ENCODE assay signal across 1 cellular context in the genomic region with DNA sequence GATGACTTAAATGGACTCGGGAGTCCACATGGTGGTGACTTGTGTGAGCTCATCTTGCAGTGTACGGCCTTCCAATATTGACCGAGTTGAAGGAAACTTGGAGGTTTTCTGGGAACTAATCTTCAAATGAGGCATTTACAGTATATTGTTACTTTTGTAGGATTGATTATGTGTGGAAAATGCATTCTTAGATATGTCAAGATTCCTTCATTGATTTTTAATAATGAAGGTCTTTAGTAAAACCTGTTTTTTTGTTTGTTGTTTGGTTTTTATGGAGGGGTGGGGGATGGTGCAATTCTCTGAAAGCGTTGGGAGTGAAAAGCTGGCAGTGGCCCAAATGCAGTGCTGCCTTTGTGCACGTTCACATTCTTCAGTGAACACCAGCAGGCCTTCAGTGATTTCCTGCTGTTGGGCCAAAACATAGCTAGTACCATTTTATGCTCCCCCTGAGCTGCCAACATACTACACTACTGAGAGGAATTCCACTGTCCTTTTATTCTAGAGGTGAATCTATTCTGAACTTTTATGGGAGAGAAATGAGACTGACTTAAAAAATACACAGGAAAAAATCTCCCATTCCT.
A peak's percentile ranks its signal among the peaks of the same experiment; 100 is the strongest.
TF ChIP-seq lines count a peak whose summit lies in the region.

No MANE protein-coding gene starts in this region.

TF ChIP-seq in K562, 482 proteins besides CTCF, POLR2A, EP300 and RAD21 (continued from another document and continues in another):
- TF ChIP-seq, protein P1, sequence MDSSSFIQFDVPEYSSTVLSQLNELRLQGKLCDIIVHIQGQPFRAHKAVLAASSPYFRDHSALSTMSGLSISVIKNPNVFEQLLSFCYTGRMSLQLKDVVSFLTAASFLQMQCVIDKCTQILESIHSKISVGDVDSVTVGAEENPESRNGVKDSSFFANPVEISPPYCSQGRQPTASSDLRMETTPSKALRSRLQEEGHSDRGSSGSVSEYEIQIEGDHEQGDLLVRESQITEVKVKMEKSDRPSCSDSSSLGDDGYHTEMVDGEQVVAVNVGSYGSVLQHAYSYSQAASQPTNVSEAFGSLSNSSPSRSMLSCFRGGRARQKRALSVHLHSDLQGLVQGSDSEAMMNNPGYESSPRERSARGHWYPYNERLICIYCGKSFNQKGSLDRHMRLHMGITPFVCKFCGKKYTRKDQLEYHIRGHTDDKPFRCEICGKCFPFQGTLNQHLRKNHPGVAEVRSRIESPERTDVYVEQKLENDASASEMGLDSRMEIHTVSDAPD (CRISPR knock-in tag; IDR thresholded peaks at IDR 0.05): 0 out of 2 replicates have a peak, but pooled peaks have one; percentile 50
- TF ChIP-seq SRSF7 (optimal IDR thresholded peaks at IDR 0.05; ENCODE audit: low read depth, low read length) (no peak), RFX1 (IDR thresholded peaks at IDR 0.05) (no peak), SIN3B (IDR thresholded peaks at IDR 0.05; ENCODE audit: low read depth) (no peak), NR2C1 (IDR thresholded peaks at IDR 0.05) (no peak), NR2C1 (tag; IDR thresholded peaks at IDR 0.05) (peak; percentile 57; the same call in 1 of the 2 replicates), ZNF224 (CRISPR knock-in tag; IDR thresholded peaks at IDR 0.05) (no peak), ZNF778 (CRISPR knock-in tag; IDR thresholded peaks at IDR 0.05) (no peak), PHF21A (IDR thresholded peaks at IDR 0.05; ENCODE audit: borderline replicate concordance, low read depth) (no peak), STAT5A (IDR thresholded peaks at IDR 0.05; ENCODE audit: borderline replicate concordance, low read length) (no peak), ATF1 (CRISPR knock-in tag; IDR thresholded peaks at IDR 0.05) (no peak), ATF1 (tag; IDR thresholded peaks at IDR 0.05) (0 out of 2 replicates have a peak, but pooled peaks have one; percentile 8), ZNF212 (CRISPR knock-in tag; IDR thresholded peaks at IDR 0.05) (0 out of 2 replicates have a peak, but pooled peaks have one; percentile 45), KHSRP (IDR thresholded peaks at IDR 0.05) (no peak), ZNF79 (CRISPR knock-in tag; IDR thresholded peaks at IDR 0.05; ENCODE audit: low read depth) (peak; percentile 91), TFAM (CRISPR knock-in tag; conservative IDR thresholded peaks at IDR 0.05) (no peak), ZFP30 (CRISPR knock-in tag; IDR thresholded peaks at IDR 0.05; ENCODE audit: borderline replicate concordance) (0 out of 2 replicates have a peak, but pooled peaks have one; percentile 17)
- TF ChIP-seq, protein P2, sequence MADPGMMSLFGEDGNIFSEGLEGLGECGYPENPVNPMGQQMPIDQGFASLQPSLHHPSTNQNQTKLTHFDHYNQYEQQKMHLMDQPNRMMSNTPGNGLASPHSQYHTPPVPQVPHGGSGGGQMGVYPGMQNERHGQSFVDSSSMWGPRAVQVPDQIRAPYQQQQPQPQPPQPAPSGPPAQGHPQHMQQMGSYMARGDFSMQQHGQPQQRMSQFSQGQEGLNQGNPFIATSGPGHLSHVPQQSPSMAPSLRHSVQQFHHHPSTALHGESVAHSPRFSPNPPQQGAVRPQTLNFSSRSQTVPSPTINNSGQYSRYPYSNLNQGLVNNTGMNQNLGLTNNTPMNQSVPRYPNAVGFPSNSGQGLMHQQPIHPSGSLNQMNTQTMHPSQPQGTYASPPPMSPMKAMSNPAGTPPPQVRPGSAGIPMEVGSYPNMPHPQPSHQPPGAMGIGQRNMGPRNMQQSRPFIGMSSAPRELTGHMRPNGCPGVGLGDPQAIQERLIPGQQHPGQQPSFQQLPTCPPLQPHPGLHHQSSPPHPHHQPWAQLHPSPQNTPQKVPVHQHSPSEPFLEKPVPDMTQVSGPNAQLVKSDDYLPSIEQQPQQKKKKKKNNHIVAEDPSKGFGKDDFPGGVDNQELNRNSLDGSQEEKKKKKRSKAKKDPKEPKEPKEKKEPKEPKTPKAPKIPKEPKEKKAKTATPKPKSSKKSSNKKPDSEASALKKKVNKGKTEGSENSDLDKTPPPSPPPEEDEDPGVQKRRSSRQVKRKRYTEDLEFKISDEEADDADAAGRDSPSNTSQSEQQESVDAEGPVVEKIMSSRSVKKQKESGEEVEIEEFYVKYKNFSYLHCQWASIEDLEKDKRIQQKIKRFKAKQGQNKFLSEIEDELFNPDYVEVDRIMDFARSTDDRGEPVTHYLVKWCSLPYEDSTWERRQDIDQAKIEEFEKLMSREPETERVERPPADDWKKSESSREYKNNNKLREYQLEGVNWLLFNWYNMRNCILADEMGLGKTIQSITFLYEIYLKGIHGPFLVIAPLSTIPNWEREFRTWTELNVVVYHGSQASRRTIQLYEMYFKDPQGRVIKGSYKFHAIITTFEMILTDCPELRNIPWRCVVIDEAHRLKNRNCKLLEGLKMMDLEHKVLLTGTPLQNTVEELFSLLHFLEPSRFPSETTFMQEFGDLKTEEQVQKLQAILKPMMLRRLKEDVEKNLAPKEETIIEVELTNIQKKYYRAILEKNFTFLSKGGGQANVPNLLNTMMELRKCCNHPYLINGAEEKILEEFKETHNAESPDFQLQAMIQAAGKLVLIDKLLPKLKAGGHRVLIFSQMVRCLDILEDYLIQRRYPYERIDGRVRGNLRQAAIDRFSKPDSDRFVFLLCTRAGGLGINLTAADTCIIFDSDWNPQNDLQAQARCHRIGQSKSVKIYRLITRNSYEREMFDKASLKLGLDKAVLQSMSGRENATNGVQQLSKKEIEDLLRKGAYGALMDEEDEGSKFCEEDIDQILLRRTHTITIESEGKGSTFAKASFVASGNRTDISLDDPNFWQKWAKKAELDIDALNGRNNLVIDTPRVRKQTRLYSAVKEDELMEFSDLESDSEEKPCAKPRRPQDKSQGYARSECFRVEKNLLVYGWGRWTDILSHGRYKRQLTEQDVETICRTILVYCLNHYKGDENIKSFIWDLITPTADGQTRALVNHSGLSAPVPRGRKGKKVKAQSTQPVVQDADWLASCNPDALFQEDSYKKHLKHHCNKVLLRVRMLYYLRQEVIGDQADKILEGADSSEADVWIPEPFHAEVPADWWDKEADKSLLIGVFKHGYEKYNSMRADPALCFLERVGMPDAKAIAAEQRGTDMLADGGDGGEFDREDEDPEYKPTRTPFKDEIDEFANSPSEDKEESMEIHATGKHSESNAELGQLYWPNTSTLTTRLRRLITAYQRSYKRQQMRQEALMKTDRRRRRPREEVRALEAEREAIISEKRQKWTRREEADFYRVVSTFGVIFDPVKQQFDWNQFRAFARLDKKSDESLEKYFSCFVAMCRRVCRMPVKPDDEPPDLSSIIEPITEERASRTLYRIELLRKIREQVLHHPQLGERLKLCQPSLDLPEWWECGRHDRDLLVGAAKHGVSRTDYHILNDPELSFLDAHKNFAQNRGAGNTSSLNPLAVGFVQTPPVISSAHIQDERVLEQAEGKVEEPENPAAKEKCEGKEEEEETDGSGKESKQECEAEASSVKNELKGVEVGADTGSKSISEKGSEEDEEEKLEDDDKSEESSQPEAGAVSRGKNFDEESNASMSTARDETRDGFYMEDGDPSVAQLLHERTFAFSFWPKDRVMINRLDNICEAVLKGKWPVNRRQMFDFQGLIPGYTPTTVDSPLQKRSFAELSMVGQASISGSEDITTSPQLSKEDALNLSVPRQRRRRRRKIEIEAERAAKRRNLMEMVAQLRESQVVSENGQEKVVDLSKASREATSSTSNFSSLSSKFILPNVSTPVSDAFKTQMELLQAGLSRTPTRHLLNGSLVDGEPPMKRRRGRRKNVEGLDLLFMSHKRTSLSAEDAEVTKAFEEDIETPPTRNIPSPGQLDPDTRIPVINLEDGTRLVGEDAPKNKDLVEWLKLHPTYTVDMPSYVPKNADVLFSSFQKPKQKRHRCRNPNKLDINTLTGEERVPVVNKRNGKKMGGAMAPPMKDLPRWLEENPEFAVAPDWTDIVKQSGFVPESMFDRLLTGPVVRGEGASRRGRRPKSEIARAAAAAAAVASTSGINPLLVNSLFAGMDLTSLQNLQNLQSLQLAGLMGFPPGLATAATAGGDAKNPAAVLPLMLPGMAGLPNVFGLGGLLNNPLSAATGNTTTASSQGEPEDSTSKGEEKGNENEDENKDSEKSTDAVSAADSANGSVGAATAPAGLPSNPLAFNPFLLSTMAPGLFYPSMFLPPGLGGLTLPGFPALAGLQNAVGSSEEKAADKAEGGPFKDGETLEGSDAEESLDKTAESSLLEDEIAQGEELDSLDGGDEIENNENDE (IDR thresholded peaks at IDR 0.05; ENCODE audit: low read depth, low read length): no peak
- TF ChIP-seq, protein P3, sequence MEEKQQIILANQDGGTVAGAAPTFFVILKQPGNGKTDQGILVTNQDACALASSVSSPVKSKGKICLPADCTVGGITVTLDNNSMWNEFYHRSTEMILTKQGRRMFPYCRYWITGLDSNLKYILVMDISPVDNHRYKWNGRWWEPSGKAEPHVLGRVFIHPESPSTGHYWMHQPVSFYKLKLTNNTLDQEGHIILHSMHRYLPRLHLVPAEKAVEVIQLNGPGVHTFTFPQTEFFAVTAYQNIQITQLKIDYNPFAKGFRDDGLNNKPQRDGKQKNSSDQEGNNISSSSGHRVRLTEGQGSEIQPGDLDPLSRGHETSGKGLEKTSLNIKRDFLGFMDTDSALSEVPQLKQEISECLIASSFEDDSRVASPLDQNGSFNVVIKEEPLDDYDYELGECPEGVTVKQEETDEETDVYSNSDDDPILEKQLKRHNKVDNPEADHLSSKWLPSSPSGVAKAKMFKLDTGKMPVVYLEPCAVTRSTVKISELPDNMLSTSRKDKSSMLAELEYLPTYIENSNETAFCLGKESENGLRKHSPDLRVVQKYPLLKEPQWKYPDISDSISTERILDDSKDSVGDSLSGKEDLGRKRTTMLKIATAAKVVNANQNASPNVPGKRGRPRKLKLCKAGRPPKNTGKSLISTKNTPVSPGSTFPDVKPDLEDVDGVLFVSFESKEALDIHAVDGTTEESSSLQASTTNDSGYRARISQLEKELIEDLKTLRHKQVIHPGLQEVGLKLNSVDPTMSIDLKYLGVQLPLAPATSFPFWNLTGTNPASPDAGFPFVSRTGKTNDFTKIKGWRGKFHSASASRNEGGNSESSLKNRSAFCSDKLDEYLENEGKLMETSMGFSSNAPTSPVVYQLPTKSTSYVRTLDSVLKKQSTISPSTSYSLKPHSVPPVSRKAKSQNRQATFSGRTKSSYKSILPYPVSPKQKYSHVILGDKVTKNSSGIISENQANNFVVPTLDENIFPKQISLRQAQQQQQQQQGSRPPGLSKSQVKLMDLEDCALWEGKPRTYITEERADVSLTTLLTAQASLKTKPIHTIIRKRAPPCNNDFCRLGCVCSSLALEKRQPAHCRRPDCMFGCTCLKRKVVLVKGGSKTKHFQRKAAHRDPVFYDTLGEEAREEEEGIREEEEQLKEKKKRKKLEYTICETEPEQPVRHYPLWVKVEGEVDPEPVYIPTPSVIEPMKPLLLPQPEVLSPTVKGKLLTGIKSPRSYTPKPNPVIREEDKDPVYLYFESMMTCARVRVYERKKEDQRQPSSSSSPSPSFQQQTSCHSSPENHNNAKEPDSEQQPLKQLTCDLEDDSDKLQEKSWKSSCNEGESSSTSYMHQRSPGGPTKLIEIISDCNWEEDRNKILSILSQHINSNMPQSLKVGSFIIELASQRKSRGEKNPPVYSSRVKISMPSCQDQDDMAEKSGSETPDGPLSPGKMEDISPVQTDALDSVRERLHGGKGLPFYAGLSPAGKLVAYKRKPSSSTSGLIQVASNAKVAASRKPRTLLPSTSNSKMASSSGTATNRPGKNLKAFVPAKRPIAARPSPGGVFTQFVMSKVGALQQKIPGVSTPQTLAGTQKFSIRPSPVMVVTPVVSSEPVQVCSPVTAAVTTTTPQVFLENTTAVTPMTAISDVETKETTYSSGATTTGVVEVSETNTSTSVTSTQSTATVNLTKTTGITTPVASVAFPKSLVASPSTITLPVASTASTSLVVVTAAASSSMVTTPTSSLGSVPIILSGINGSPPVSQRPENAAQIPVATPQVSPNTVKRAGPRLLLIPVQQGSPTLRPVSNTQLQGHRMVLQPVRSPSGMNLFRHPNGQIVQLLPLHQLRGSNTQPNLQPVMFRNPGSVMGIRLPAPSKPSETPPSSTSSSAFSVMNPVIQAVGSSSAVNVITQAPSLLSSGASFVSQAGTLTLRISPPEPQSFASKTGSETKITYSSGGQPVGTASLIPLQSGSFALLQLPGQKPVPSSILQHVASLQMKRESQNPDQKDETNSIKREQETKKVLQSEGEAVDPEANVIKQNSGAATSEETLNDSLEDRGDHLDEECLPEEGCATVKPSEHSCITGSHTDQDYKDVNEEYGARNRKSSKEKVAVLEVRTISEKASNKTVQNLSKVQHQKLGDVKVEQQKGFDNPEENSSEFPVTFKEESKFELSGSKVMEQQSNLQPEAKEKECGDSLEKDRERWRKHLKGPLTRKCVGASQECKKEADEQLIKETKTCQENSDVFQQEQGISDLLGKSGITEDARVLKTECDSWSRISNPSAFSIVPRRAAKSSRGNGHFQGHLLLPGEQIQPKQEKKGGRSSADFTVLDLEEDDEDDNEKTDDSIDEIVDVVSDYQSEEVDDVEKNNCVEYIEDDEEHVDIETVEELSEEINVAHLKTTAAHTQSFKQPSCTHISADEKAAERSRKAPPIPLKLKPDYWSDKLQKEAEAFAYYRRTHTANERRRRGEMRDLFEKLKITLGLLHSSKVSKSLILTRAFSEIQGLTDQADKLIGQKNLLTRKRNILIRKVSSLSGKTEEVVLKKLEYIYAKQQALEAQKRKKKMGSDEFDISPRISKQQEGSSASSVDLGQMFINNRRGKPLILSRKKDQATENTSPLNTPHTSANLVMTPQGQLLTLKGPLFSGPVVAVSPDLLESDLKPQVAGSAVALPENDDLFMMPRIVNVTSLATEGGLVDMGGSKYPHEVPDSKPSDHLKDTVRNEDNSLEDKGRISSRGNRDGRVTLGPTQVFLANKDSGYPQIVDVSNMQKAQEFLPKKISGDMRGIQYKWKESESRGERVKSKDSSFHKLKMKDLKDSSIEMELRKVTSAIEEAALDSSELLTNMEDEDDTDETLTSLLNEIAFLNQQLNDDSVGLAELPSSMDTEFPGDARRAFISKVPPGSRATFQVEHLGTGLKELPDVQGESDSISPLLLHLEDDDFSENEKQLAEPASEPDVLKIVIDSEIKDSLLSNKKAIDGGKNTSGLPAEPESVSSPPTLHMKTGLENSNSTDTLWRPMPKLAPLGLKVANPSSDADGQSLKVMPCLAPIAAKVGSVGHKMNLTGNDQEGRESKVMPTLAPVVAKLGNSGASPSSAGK (IDR thresholded peaks at IDR 0.05): peak; percentile 53
- TF ChIP-seq, protein P4, sequence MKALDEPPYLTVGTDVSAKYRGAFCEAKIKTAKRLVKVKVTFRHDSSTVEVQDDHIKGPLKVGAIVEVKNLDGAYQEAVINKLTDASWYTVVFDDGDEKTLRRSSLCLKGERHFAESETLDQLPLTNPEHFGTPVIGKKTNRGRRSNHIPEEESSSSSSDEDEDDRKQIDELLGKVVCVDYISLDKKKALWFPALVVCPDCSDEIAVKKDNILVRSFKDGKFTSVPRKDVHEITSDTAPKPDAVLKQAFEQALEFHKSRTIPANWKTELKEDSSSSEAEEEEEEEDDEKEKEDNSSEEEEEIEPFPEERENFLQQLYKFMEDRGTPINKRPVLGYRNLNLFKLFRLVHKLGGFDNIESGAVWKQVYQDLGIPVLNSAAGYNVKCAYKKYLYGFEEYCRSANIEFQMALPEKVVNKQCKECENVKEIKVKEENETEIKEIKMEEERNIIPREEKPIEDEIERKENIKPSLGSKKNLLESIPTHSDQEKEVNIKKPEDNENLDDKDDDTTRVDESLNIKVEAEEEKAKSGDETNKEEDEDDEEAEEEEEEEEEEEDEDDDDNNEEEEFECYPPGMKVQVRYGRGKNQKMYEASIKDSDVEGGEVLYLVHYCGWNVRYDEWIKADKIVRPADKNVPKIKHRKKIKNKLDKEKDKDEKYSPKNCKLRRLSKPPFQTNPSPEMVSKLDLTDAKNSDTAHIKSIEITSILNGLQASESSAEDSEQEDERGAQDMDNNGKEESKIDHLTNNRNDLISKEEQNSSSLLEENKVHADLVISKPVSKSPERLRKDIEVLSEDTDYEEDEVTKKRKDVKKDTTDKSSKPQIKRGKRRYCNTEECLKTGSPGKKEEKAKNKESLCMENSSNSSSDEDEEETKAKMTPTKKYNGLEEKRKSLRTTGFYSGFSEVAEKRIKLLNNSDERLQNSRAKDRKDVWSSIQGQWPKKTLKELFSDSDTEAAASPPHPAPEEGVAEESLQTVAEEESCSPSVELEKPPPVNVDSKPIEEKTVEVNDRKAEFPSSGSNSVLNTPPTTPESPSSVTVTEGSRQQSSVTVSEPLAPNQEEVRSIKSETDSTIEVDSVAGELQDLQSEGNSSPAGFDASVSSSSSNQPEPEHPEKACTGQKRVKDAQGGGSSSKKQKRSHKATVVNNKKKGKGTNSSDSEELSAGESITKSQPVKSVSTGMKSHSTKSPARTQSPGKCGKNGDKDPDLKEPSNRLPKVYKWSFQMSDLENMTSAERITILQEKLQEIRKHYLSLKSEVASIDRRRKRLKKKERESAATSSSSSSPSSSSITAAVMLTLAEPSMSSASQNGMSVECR (CRISPR knock-in tag; IDR thresholded peaks at IDR 0.05): no peak
